Comparison of ENCODE assay signal across 9 cellular contexts in genomic region chr9:133354766-133355165, GRCh38. TPM values are rescaled to one million over a fixed set of nuclear protein-coding genes. Genes with fewer than 3 reads are reported as not detected.
DNase-seq lines count a peak whose midpoint lies in the region; ATAC-seq and TF ChIP-seq lines count a peak whose summit lies in the region.
"Had no signal": no experiment of that assay in that cellular context is flagged by ENCODE, and none has a peak within 500 bp of the region (broad histone marks: within the 10 kb centered on the region; RNA-seq: fewer than 3 reads in every experiment).

No MANE protein-coding gene starts in this region.

- TF ChIP-seq POLR2A in tibial nerve (IDR thresholded peaks at IDR 0.05) (no peak), adrenal gland (IDR thresholded peaks at IDR 0.05) (no peak)

- CTCF ChIA-PET in CD8-positive, alpha-beta T cell (lab: Charles Lee): interaction anchor here (1.0 to 1.5 kb wide), 2 partner anchors 15 to 333 kb away, joined by 3 to 4 read pairs; no protein-coding TSS in a partner anchor
- CTCF ChIA-PET in WTC11 (lab: Charles Lee): interaction anchor here (1.2 to 7.9 kb wide), 5 partner anchors 12 to 169 kb away, joined by 3 to 74 read pairs (median 5); partner anchors contain the start of gene CACFD1
- CTCF ChIA-PET in naive thymus-derived CD4-positive, alpha-beta T cell (lab: Charles Lee): no interaction called here

- no peaks in the 10 kb centered on the region for H3K9me3 ChIP-seq in CD8-positive, alpha-beta T cell (ENCODE audit: low read length)
- H3K9me3 ChIP-seq in HUES64 (ENCODE audit: insufficient read depth, low read depth, low read length) (no peaks in the 10 kb centered on the region), tibial nerve (no peaks in the 10 kb centered on the region), adrenal gland (replicated peaks in 1 of 3) (no peaks in the 10 kb centered on the region)
- H3K9me3 ChIP-seq in naive thymus-derived CD4-positive, alpha-beta T cell (ENCODE audit: control insufficient read depth in 2 of 3, low read length in 3 of 3): no peaks in the 10 kb centered on the region
- H3K9me3 ChIP-seq: pancreas had no signal

- no peaks in the 10 kb centered on the region for H3K27me3 ChIP-seq in CD8-positive, alpha-beta T cell (ENCODE audit: insufficient read depth, low read length)
- H3K27me3 ChIP-seq in HUES64 (ENCODE audit: insufficient read depth, low read length) (no peaks in the 10 kb centered on the region), tibial nerve (no peaks in the 10 kb centered on the region), adrenal gland (no peaks in the 10 kb centered on the region)
- H3K27me3 ChIP-seq in naive thymus-derived CD4-positive, alpha-beta T cell (ENCODE audit: control insufficient read depth in 2 of 2, insufficient read depth in 2 of 2, low read length in 2 of 2): no peaks in the 10 kb centered on the region
- H3K27me3 ChIP-seq: pancreas had no signal

- H3K9me3 Mint-ChIP-seq in CD8-positive, alpha-beta T cell: no peaks in the 10 kb centered on the region
- no peaks in the 10 kb centered on the region for H3K9me3 Mint-ChIP-seq in WTC11
- no peaks in the 10 kb centered on the region for H3K9me3 Mint-ChIP-seq in naive thymus-derived CD4-positive, alpha-beta T cell

- H3K4me1 Mint-ChIP-seq in CD8-positive, alpha-beta T cell (ENCODE audit: low read depth): peaks cover 39% of the 10 kb centered on the region
- peaks cover 20% of the 10 kb centered on the region for H3K4me1 Mint-ChIP-seq in WTC11
- peaks cover 24 to 51% (median 32%) of the 10 kb centered on the region in 7 donors for H3K4me1 Mint-ChIP-seq in naive thymus-derived CD4-positive, alpha-beta T cell

- H3K4me3 ChIP-seq in CD8-positive, alpha-beta T cell (ENCODE audit: low read depth, low read length): no peak overlapping the region
- peak overlapping the region; percentile 97; the same call in 1 of the 2 replicates for H3K4me3 ChIP-seq in HUES64 (ENCODE audit: low read length)
- no peak overlapping the region for H3K4me3 ChIP-seq in naive thymus-derived CD4-positive, alpha-beta T cell (ENCODE audit: low read length)
- no peak overlapping the region for H3K4me3 ChIP-seq in tibial nerve
- no peak overlapping the region for H3K4me3 ChIP-seq in adrenal gland

- POLR2A ChIA-PET in CD8-positive, alpha-beta T cell (lab: Charles Lee): interaction anchor here (1.9 to 3.1 kb wide), 3 partner anchors 11 to 16 kb away, joined by 4 to 34 read pairs (median 16); no protein-coding TSS in a partner anchor
- POLR2A ChIA-PET in WTC11 (lab: Charles Lee): interaction anchor here (1.0 kb wide), 1 partner anchor 13 kb away, joined by 3 read pairs; no protein-coding TSS in a partner anchor
- POLR2A ChIA-PET in naive thymus-derived CD4-positive, alpha-beta T cell (lab: Charles Lee): interaction anchor here (1.0 to 10.5 kb wide), 3 partner anchors 12 to 128 kb away, joined by 4 to 185 read pairs (median 15); partner anchors contain the start of gene SURF4

- TF ChIP-seq CTCF in CD8-positive, alpha-beta T cell (IDR thresholded peaks at IDR 0.05): no peak
- no peak for TF ChIP-seq CTCF in WTC11 (IDR thresholded peaks at IDR 0.05)
- TF ChIP-seq CTCF in tibial nerve (IDR thresholded peaks at IDR 0.05): no peak
- no peak for TF ChIP-seq CTCF in adrenal gland (IDR thresholded peaks at IDR 0.05)

- peaks cover 33% of the 10 kb centered on the region for H3K4me1 ChIP-seq in CD8-positive, alpha-beta T cell (ENCODE audit: insufficient read depth, low read length)
- H3K4me1 ChIP-seq in HUES64 (ENCODE audit: insufficient read depth, low read length) (peaks cover 7% of the 10 kb centered on the region), tibial nerve (peaks cover 0 to 66% (median 24%) of the 10 kb centered on the region in 4 donors), adrenal gland (replicated peaks in 1 of 2) (peaks cover 11 to 39% of the 10 kb centered on the region in 2 donors)
- H3K4me1 ChIP-seq in naive thymus-derived CD4-positive, alpha-beta T cell (ENCODE audit: control insufficient read depth in 2 of 2, insufficient read depth in 2 of 2, low read length in 2 of 2): peaks cover 12 to 28% of the 10 kb centered on the region in 2 donors

- H3K36me3 Mint-ChIP-seq in CD8-positive, alpha-beta T cell: peaks cover 53% of the 10 kb centered on the region
- H3K36me3 Mint-ChIP-seq in WTC11: peaks cover 42% of the 10 kb centered on the region
- peaks cover 0 to 39% (median 24%) of the 10 kb centered on the region in 5 donors for H3K36me3 Mint-ChIP-seq in naive thymus-derived CD4-positive, alpha-beta T cell

- H3K9ac ChIP-seq in HUES64 (ENCODE audit: low read depth, low read length): 0 out of 2 replicates have a peak overlapping the region, but pooled peaks have one; percentile 1

- TF ChIP-seq EP300 in tibial nerve (IDR thresholded peaks at IDR 0.05): no peak

- no peak for ATAC-seq in CD8-positive, alpha-beta T cell
- no peak for ATAC-seq in WTC11
- ATAC-seq in naive thymus-derived CD4-positive, alpha-beta T cell: no peak
- ATAC-seq: pancreas had no signal

- H3K4me3 Mint-ChIP-seq in CD8-positive, alpha-beta T cell: peak overlapping the region; percentile 87
- peak overlapping the region; percentile 90 for H3K4me3 Mint-ChIP-seq in WTC11
- H3K4me3 Mint-ChIP-seq in naive thymus-derived CD4-positive, alpha-beta T cell: peak overlapping the region; percentile 80 to 94 (median 89)

- H3K36me3 ChIP-seq in CD8-positive, alpha-beta T cell (ENCODE audit: insufficient read depth, low read length): peaks cover 49% of the 10 kb centered on the region
- H3K36me3 ChIP-seq in HUES64 (ENCODE audit: insufficient read depth, low read length): peaks cover 59% of the 10 kb centered on the region
- peaks cover 20 to 76% (median 27%) of the 10 kb centered on the region in 3 experiments for H3K36me3 ChIP-seq in naive thymus-derived CD4-positive, alpha-beta T cell (ENCODE audit: control insufficient read depth in 2 of 3, insufficient read depth in 3 of 3, low read length in 3 of 3)
- peaks cover 0 to 64% (median 20%) of the 10 kb centered on the region in 3 donors for H3K36me3 ChIP-seq in tibial nerve
- H3K36me3 ChIP-seq in adrenal gland (replicated peaks in 1 of 2): peaks cover 0 to 37% of the 10 kb centered on the region in 2 donors

- no peaks in the 10 kb centered on the region for H3K27me3 Mint-ChIP-seq in CD8-positive, alpha-beta T cell (ENCODE audit: low read depth)
- H3K27me3 Mint-ChIP-seq in WTC11 (ENCODE audit: low read depth): no peaks in the 10 kb centered on the region
- no peaks in the 10 kb centered on the region for H3K27me3 Mint-ChIP-seq in naive thymus-derived CD4-positive, alpha-beta T cell

- no peak for DNase-seq in CD8-positive, alpha-beta T cell
- DNase-seq in WTC11 (ENCODE audit: low spot score) (no peak), tibial nerve (ENCODE audit: low spot score in 2 of 2) (no peak), adrenal gland (no peak)
- no peak for DNase-seq in naive thymus-derived CD4-positive, alpha-beta T cell
- DNase-seq in stimulated activated CD4-positive, alpha-beta T cell treated with anti-CD3 and anti-CD28 coated beads, Interleukin-4, amount 100 ng/mL, for 24 hours: no peak
- DNase-seq: NCI-H1417, pancreas had no signal

- H3K27ac ChIP-seq in CD8-positive, alpha-beta T cell (ENCODE audit: low read depth, low read length): no peak overlapping the region
- H3K27ac ChIP-seq in HUES64 (ENCODE audit: low read depth, low read length): no peak overlapping the region
- no peak overlapping the region for H3K27ac ChIP-seq in naive thymus-derived CD4-positive, alpha-beta T cell (ENCODE audit: low read depth, low read length)
- H3K27ac ChIP-seq in tibial nerve: no peak overlapping the region
- H3K27ac ChIP-seq in adrenal gland: no peak overlapping the region
- H3K27ac ChIP-seq: pancreas had no signal

- no peak overlapping the region for H3K27ac Mint-ChIP-seq in CD8-positive, alpha-beta T cell
- no peak overlapping the region for H3K27ac Mint-ChIP-seq in WTC11
- H3K27ac Mint-ChIP-seq in naive thymus-derived CD4-positive, alpha-beta T cell: peak overlapping the region in 5 of 9 donors; percentile 19 to 91 (median 88)

- 94% methylated on average over 7 of the region's 7 CpGs for WGBS in HUES64
- 87 to 93% methylated on average over 6 to 7 of the region's 7 CpGs for WGBS in tibial nerve, 2 donors
- 76 to 83% (median 77%) methylated on average over 5 to 7 of the region's 7 CpGs for WGBS in adrenal gland, 4 donors

- intact Hi-C loops in CD8-positive, alpha-beta T cell (cut with DNase I, micrococcal nuclease): loop anchor here (5.0 kb wide), 1 partner anchor 133 kb away; no protein-coding TSS in a partner anchor
- intact Hi-C loops in naive thymus-derived CD4-positive, alpha-beta T cell (cut with micrococcal nuclease): loop anchor here (5.0 kb wide), 3 partner anchors 167 to 232 kb away; partner anchors contain the start of gene RALGDS (in 1 of the 2)
- intact Hi-C loops in adrenal gland (cut with DNase I): loop anchor here (10.0 kb wide), 1 partner anchor 130 kb away; no protein-coding TSS in a partner anchor

RNA-seq across cellular contexts. Expression of gene SURF1, which starts 1.5 kb away (rescaled TPM):
- 10 to 100 TPM; 34.3 to 36.8 TPM for total RNA-seq in CD8-positive, alpha-beta T cell
- polyA plus RNA-seq in HUES64 (2013, experiment 1 of 2): 28.1 TPM
- polyA plus RNA-seq in HUES64 (2013, experiment 2 of 2): 33.2 TPM
- 33.3 to 36.4 TPM (median 35.6 TPM) in 3 replicates for total RNA-seq in WTC11 (2021)
- total RNA-seq in naive thymus-derived CD4-positive, alpha-beta T cell: 10 to 100 TPM; 40.5 to 53.5 (median 47.9) TPM
- polyA plus RNA-seq in naive thymus-derived CD4-positive, alpha-beta T cell: 100 to 1,000 TPM in 1 of 2 donors, 10 to 100 TPM in 1; 96.1 to 128 TPM
- 10 to 100 TPM; 35.0 to 59.4 (median 41.6) TPM for total RNA-seq in tibial nerve
- 100 to 1,000 TPM in 1 of 8 donors, 10 to 100 TPM in 7; 53.0 to 111 (median 72.8) TPM for total RNA-seq in adrenal gland
- polyA plus RNA-seq in adrenal gland: 10 to 100 TPM; 55.7 to 96.3 (median 79.9) TPM

RNA-seq across cellular contexts. Expression of gene SURF2, which starts 1.6 kb away (rescaled TPM):
- total RNA-seq in CD8-positive, alpha-beta T cell: 10 to 100 TPM; 18.6 to 21.9 TPM
- polyA plus RNA-seq in HUES64 (2013, experiment 1 of 2): 45.2 TPM
- polyA plus RNA-seq in HUES64 (2013, experiment 2 of 2): 34.4 TPM
- 26.3 to 33.3 TPM (median 28.8 TPM) in 3 replicates for total RNA-seq in WTC11 (2021)
- total RNA-seq in naive thymus-derived CD4-positive, alpha-beta T cell: 10 to 100 TPM; 15.0 to 23.5 (median 15.6) TPM
- polyA plus RNA-seq in naive thymus-derived CD4-positive, alpha-beta T cell: 10 to 100 TPM; 28.1 to 44.5 TPM
- total RNA-seq in tibial nerve: 10 to 100 TPM; 12.2 to 24.3 (median 23.0) TPM
- 10 to 100 TPM; 13.4 to 29.2 (median 20.5) TPM for total RNA-seq in adrenal gland
- 10 to 100 TPM; 19.9 to 53.0 (median 41.4) TPM for polyA plus RNA-seq in adrenal gland

RNA-seq across cellular contexts. Expression of gene RPL7A, which starts 6.7 kb away (rescaled TPM):
- 1,000 to 10,000 TPM; 2,612 to 2,623 TPM for total RNA-seq in CD8-positive, alpha-beta T cell
- 2,022 TPM for polyA plus RNA-seq in HUES64 (2013, experiment 1 of 2)
- 2,280 TPM for polyA plus RNA-seq in HUES64 (2013, experiment 2 of 2)
- total RNA-seq in WTC11 (2021) (2,747 to 3,149 TPM (median 3,142 TPM) in 3 replicates), tibial nerve (1,000 to 10,000 TPM; 1,757 to 2,575 (median 2,004) TPM), adrenal gland (1,000 to 10,000 TPM; 1,947 to 3,128 (median 2,296) TPM)
- 1,000 to 10,000 TPM; 2,002 to 2,815 (median 2,428) TPM for total RNA-seq in naive thymus-derived CD4-positive, alpha-beta T cell
- 1,000 to 10,000 TPM; 1,347 to 1,421 TPM for polyA plus RNA-seq in naive thymus-derived CD4-positive, alpha-beta T cell
- polyA plus RNA-seq in adrenal gland: 1,000 to 10,000 TPM; 1,875 to 3,598 (median 2,830) TPM

RNA-seq across cellular contexts. Expression of gene MED22, which starts 6.8 kb away (rescaled TPM):
- total RNA-seq in CD8-positive, alpha-beta T cell: 10 to 100 TPM; 17.8 to 21.2 TPM
- polyA plus RNA-seq in HUES64 (2013, experiment 1 of 2): 57.6 TPM
- polyA plus RNA-seq in HUES64 (2013, experiment 2 of 2): 43.9 TPM
- total RNA-seq in WTC11 (2021) (51.2 to 59.5 TPM (median 55.3 TPM) in 3 replicates), tibial nerve (10 to 100 TPM; 29.3 to 63.6 (median 39.2) TPM), adrenal gland (10 to 100 TPM; 13.2 to 38.0 (median 34.5) TPM)
- 10 to 100 TPM; 26.5 to 44.6 (median 32.8) TPM for total RNA-seq in naive thymus-derived CD4-positive, alpha-beta T cell
- polyA plus RNA-seq in naive thymus-derived CD4-positive, alpha-beta T cell: 10 to 100 TPM; 13.5 to 20.2 TPM
- 10 to 100 TPM; 11.4 to 21.3 (median 17.8) TPM for polyA plus RNA-seq in adrenal gland

RNA-seq across cellular contexts. Expression of gene SURF6, which starts 18.8 kb away (rescaled TPM):
- total RNA-seq in CD8-positive, alpha-beta T cell: 10 to 100 TPM; 17.0 to 17.8 TPM
- polyA plus RNA-seq in HUES64 (2013, experiment 1 of 2): 28.4 TPM
- polyA plus RNA-seq in HUES64 (2013, experiment 2 of 2): 23.1 TPM
- total RNA-seq in WTC11 (2021) (48.8 to 67.2 TPM (median 54.1 TPM) in 3 replicates), tibial nerve (10 to 100 TPM; 21.6 to 36.3 (median 31.5) TPM), adrenal gland (10 to 100 TPM in 7 of 8 donors, 1 to 10 TPM in 1; 6.2 to 30.2 (median 22.0) TPM)
- 10 to 100 TPM; 15.4 to 33.5 (median 23.4) TPM for total RNA-seq in naive thymus-derived CD4-positive, alpha-beta T cell
- 10 to 100 TPM in 1 of 2 donors, 1 to 10 TPM in 1; 9.8 to 18.7 TPM for polyA plus RNA-seq in naive thymus-derived CD4-positive, alpha-beta T cell
- polyA plus RNA-seq in adrenal gland: 10 to 100 TPM; 18.7 to 36.4 (median 23.4) TPM

Comparison
In these comparisons a context has a peak if more than half of its experiments do, and no peak if none do; other contexts are left out.
1. H3K27ac Mint-ChIP-seq: peak in naive thymus-derived CD4-positive, alpha-beta T cell (5 of 9); none in CD8-positive, alpha-beta T cell (single experiment) and WTC11 (single experiment).
2. Peak in every context shown above with its lines, with median percentiles within 50 percentile points of each other: H3K4me3 Mint-ChIP-seq.